In genomic region chr9:10858817-10859216, GRCh38 we compare ENCODE assay signal across 21 cellular contexts.
"Had no signal": no experiment of that assay in that cellular context is flagged by ENCODE, and none has a peak within 500 bp of the region (broad histone marks: within the 10 kb centered on the region; RNA-seq: fewer than 3 reads in every experiment).

No MANE protein-coding gene starts in this region.

- H3K27me3 Mint-ChIP-seq: IgD-negative memory B cell had no signal

- H3K4me1 Mint-ChIP-seq: IgD-negative memory B cell had no signal

- ATAC-seq: K562 had no signal

- DNase-seq: MG63, NCI-H1092, NCI-H1105 treated with DMSO at 0.1 percent for 48 hours, NCI-H1417 treated with DMSO at 0.1 percent for 48 hours, NCI-H146, NCI-H1694 treated with DMSO at 0.1 percent for 48 hours, NCI-H1930, NCI-H2081, NCI-H2107, NCI-H2171, NCI-H226, NCI-H446, NCI-H510A, NCI-H524 treated with DMSO at 0.1 percent for 48 hours, NCI-H69, NCI-H774, SHP77 treated with DMSO at 0.1 percent for 48 hours, SJCRH30 had no signal

- H3K27me3 ChIP-seq: MG63, SJCRH30 had no signal

- H3K4me1 ChIP-seq: SJCRH30 had no signal

- H3K27ac Mint-ChIP-seq: IgD-negative memory B cell had no signal

- H3K4me3 ChIP-seq: K562, MG63, SJCRH30 had no signal

- H3K4me3 Mint-ChIP-seq: IgD-negative memory B cell had no signal

- FAIRE-seq: K562 had no signal

- H3K9me3 ChIP-seq: MG63, SJCRH30 had no signal

- H3K36me3 ChIP-seq: MG63, SJCRH30 had no signal

- H3K27ac ChIP-seq: RWPE1, SJCRH30 had no signal

- H3K36me3 Mint-ChIP-seq: IgD-negative memory B cell had no signal
